1 cellular context compared by ENCODE assay signal in genomic region chr3:195612075-195612800, GRCh38.
TF ChIP-seq lines count a peak whose summit lies in the region.

No MANE protein-coding gene starts in this region.

TF ChIP-seq in WTC11, 78 proteins besides CTCF, POLR2A, EP300 and RAD21 (continued from another document):
- TF ChIP-seq, protein P1, sequence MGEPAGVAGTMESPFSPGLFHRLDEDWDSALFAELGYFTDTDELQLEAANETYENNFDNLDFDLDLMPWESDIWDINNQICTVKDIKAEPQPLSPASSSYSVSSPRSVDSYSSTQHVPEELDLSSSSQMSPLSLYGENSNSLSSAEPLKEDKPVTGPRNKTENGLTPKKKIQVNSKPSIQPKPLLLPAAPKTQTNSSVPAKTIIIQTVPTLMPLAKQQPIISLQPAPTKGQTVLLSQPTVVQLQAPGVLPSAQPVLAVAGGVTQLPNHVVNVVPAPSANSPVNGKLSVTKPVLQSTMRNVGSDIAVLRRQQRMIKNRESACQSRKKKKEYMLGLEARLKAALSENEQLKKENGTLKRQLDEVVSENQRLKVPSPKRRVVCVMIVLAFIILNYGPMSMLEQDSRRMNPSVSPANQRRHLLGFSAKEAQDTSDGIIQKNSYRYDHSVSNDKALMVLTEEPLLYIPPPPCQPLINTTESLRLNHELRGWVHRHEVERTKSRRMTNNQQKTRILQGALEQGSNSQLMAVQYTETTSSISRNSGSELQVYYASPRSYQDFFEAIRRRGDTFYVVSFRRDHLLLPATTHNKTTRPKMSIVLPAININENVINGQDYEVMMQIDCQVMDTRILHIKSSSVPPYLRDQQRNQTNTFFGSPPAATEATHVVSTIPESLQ (CRISPR knock-in tag; IDR thresholded peaks at IDR 0.05) = no peak
- TF ChIP-seq, protein P2, sequence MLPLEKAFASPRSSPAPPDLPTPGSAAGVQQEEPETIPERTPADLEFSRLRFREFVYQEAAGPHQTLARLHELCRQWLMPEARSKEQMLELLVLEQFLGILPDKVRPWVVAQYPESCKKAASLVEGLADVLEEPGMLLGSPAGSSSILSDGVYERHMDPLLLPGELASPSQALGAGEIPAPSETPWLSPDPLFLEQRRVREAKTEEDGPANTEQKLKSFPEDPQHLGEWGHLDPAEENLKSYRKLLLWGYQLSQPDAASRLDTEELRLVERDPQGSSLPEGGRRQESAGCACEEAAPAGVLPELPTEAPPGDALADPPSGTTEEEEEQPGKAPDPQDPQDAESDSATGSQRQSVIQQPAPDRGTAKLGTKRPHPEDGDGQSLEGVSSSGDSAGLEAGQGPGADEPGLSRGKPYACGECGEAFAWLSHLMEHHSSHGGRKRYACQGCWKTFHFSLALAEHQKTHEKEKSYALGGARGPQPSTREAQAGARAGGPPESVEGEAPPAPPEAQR (CRISPR knock-in tag; IDR thresholded peaks at IDR 0.05) = no peak
- TF ChIP-seq ATF1 (CRISPR knock-in tag; IDR thresholded peaks at IDR 0.05) (no peak), CREB1 (CRISPR knock-in tag; IDR thresholded peaks at IDR 0.05) (no peak), NR1H2 (CRISPR knock-in tag; IDR thresholded peaks at IDR 0.05) (no peak), GRHL2 (CRISPR knock-in tag; IDR thresholded peaks at IDR 0.05; ENCODE audit: insufficient replicate concordance, severe bottlenecking) (no peak), NR3C1 (CRISPR knock-in tag; conservative IDR thresholded peaks at IDR 0.05; ENCODE audit: low read depth) (no peak), OVOL2 (CRISPR knock-in tag; IDR thresholded peaks at IDR 0.05; ENCODE audit: borderline replicate concordance) (no peak), FOXP4 (CRISPR knock-in tag; IDR thresholded peaks at IDR 0.05) (no peak)
- TF ChIP-seq, protein P3, sequence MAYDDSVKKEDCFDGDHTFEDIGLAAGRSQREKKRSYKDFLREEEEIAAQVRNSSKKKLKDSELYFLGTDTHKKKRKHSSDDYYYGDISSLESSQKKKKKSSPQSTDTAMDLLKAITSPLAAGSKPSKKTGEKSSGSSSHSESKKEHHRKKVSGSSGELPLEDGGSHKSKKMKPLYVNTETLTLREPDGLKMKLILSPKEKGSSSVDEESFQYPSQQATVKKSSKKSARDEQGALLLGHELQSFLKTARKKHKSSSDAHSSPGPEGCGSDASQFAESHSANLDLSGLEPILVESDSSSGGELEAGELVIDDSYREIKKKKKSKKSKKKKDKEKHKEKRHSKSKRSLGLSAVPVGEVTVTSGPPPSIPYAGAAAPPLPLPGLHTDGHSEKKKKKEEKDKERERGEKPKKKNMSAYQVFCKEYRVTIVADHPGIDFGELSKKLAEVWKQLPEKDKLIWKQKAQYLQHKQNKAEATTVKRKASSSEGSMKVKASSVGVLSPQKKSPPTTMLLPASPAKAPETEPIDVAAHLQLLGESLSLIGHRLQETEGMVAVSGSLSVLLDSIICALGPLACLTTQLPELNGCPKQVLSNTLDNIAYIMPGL (CRISPR knock-in tag; IDR thresholded peaks at IDR 0.05) = no peak
